8 cellular contexts compared by ENCODE assay signal in genomic region chr6:158816329-158816728, GRCh38.
DNase-seq lines count a peak whose midpoint lies in the region; ATAC-seq and TF ChIP-seq lines count a peak whose summit lies in the region.

No MANE protein-coding gene starts in this region.

- ATAC-seq in GM18861 (IDR thresholded peaks at IDR 0.05; ENCODE audit: unreplicated experiment): no peak

- peak; percentile 47 for DNase-seq in activated CD4-positive, alpha-beta T cell treated with anti-CD3 and anti-CD28 coated beads for 48 hours
- DNase-seq in activated CD4-positive, alpha-beta T cell treated with anti-CD3 and anti-CD28 coated beads, Interleukin-2, amount 50 U/mL, for 1 hour: no peak
- DNase-seq in OCI-M1 (lab: John Stamatoyannopoulos, UW) (peak; percentile 59), epithelial cell of prostate (ENCODE audit: low read depth, low spot score) (no peak), retinal pigment epithelial cell (ENCODE audit: low read depth) (no peak), NCI-H2196 (lab: John Stamatoyannopoulos, UW; ENCODE audit: unreplicated experiment) (no peak), NOMO-1 treated with DMSO at 0.1 percent for 48 hours (lab: John Stamatoyannopoulos, UW; ENCODE audit: unreplicated experiment) (no peak)

- peak overlapping the region; percentile 93 for H3K27ac ChIP-seq in epithelial cell of prostate

- peak overlapping the region; percentile 99 for H3K4me3 ChIP-seq in retinal pigment epithelial cell (ENCODE audit: low read length)

- TF ChIP-seq CTCF in retinal pigment epithelial cell (conservative IDR thresholded peaks at IDR 0.05; ENCODE audit: low read depth, low read length): no peak

Comparison
In these comparisons a context has a peak if more than half of its experiments do, and no peak if none do; other contexts are left out.
1. DNase-seq: peak in activated CD4-positive, alpha-beta T cell treated with anti-CD3 and anti-CD28 coated beads for 48 hours (single experiment) and OCI-M1 (single experiment); none in activated CD4-positive, alpha-beta T cell treated with anti-CD3 and anti-CD28 coated beads, Interleukin-2, amount 50 U/mL, for 1 hour (single experiment), epithelial cell of prostate (single experiment), retinal pigment epithelial cell (single experiment), NCI-H2196 (single experiment) and NOMO-1 treated with DMSO at 0.1 percent for 48 hours (single experiment).